Comparison of ENCODE assay signal across 1 cellular context in genomic region chr16:84780544-84780943, GRCh38.
A peak's percentile ranks its signal among the peaks of the same experiment; 100 is the strongest.
TF ChIP-seq lines count a peak whose summit lies in the region.

No MANE protein-coding gene starts in this region.

TF ChIP-seq in H1, 55 proteins besides CTCF, POLR2A, EP300 and RAD21:
- 0 out of 2 replicates have a peak, but pooled peaks have one; percentile 27 for TF ChIP-seq SP1 (IDR thresholded peaks at IDR 0.05; ENCODE audit: low read depth, low read length)
